ENCODE assay signal across 14 cellular contexts in the genomic region with DNA sequence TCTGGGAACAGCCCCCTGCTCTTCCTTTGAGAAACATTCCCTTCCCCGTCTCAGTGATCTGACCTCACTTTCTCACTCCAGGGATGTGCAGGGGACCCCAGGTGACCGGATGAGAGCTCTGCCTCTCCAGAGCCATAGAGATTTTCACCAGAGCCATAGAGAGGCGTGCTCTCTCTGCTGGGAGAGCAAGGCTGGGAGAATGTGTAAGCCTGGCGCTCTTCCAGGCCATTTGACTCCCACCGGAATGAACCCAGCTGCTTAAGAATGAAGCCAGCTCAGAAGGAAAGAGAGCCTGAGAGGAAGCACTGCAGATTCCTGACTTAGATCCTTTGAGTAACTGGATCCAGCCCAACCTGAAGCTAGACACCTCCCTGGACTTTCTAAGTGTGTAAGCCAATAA.
DNase-seq lines count a peak whose midpoint lies in the region; ATAC-seq and TF ChIP-seq lines count a peak whose summit lies in the region.
"Had no signal": no experiment of that assay in that cellular context is flagged by ENCODE, and none has a peak within 500 bp of the region (broad histone marks: within the 10 kb centered on the region; RNA-seq: fewer than 3 reads in every experiment).

No MANE protein-coding gene starts in this region.

- TF ChIP-seq CTCF in WTC11 (IDR thresholded peaks at IDR 0.05) (no peak), testis (IDR thresholded peaks at IDR 0.05) (no peak)

- H3K9me3 Mint-ChIP-seq in WTC11 = no peaks in the 10 kb centered on the region
- H3K9me3 Mint-ChIP-seq: natural killer cell had no signal

- no peaks in the 10 kb centered on the region for H3K27me3 ChIP-seq in testis
- H3K27me3 ChIP-seq: breast epithelium had no signal

- no peaks in the 10 kb centered on the region for H3K9me3 ChIP-seq in testis
- H3K9me3 ChIP-seq: A549, breast epithelium had no signal

- no peak overlapping the region for H3K4me3 ChIP-seq in testis
- H3K4me3 ChIP-seq: A549, breast epithelium had no signal

- no peak overlapping the region for H3K4me3 Mint-ChIP-seq in WTC11
- H3K4me3 Mint-ChIP-seq: natural killer cell had no signal

- H3K27ac Mint-ChIP-seq in WTC11 = peak overlapping the region; percentile 22
- H3K27ac Mint-ChIP-seq: natural killer cell had no signal

- no peaks in the 10 kb centered on the region; the same call in 1 of the 2 replicates for H3K27me3 Mint-ChIP-seq in WTC11 (ENCODE audit: low read depth)

- intact Hi-C loops in left ventricle myocardium superior (cut with micrococcal nuclease) = no loop called here
- intact Hi-C loops in testis (cut with DNase I; ENCODE audit: low total_unique reads) = no loop called here

- no peaks in the 10 kb centered on the region for H3K36me3 Mint-ChIP-seq in WTC11
- H3K36me3 Mint-ChIP-seq: natural killer cell had no signal

- POLR2A ChIA-PET in WTC11 (lab: Charles Lee) = no interaction called here

- CTCF ChIA-PET in WTC11 (lab: Charles Lee) = interaction anchor here (0.7 to 3.9 kb wide), 12 partner anchors 9 to 511 kb away, joined by 3 to 34 read pairs (median 4); partner anchors contain the start of gene DHX15

- no peak overlapping the region for H3K27ac ChIP-seq in testis
- H3K27ac ChIP-seq: A549, breast epithelium had no signal

- no peak for TF ChIP-seq POLR2A in testis (IDR thresholded peaks at IDR 0.05)

- peak; percentile 12 for DNase-seq in NCI-H748 (lab: John Stamatoyannopoulos, UW; ENCODE audit: unreplicated experiment)
- DNase-seq in NCI-H748 treated with DMSO at 0.1 percent for 48 hours (lab: John Stamatoyannopoulos, UW) = no peak
- no peak for DNase-seq in WTC11 (ENCODE audit: low spot score)
- peak; percentile 63 for DNase-seq in left ventricle myocardium superior
- DNase-seq in testis = peak; percentile 32
- DNase-seq in OCI-M1 (lab: John Stamatoyannopoulos, UW) = no peak
- no peak for DNase-seq in activated naive CD4-positive, alpha-beta T cell treated with Interleukin-2 at 50 U/mL for 16 hours
- no peak for DNase-seq in NCI-H1417 treated with DMSO at 0.1 percent for 48 hours (lab: John Stamatoyannopoulos, UW)
- DNase-seq: hypothalamus; natural killer cell; NCI-H2081 treated with DMSO at 0.1 percent for 48 hours; stimulated activated CD4-positive, alpha-beta T cell treated with anti-CD3 and anti-CD28 coated beads, Interleukin-2, amount 100 ng/mL, for 48 hours had no signal

- ATAC-seq in WTC11 (peak; percentile 60), left ventricle myocardium superior (peak; percentile 67)
- ATAC-seq: A549, natural killer cell had no signal

- 25 to 35% methylated on average over 5 of the region's 5 CpGs for WGBS in testis, 2 donors

- H3K4me1 ChIP-seq in testis = peaks cover 6% of the 10 kb centered on the region
- H3K4me1 ChIP-seq: A549, breast epithelium had no signal

- H3K4me1 Mint-ChIP-seq in WTC11 = peaks cover 53% of the 10 kb centered on the region

- H3K36me3 ChIP-seq in testis (ENCODE audit: low read depth, missing control alignments) = no peaks in the 10 kb centered on the region
- H3K36me3 ChIP-seq: breast epithelium had no signal

TF ChIP-seq in WTC11, 78 proteins besides CTCF, POLR2A, EP300 and RAD21 (continues in another document):
- TF ChIP-seq OVOL2 (CRISPR knock-in tag; IDR thresholded peaks at IDR 0.05; ENCODE audit: borderline replicate concordance) (no peak), E2F1 (CRISPR knock-in tag; IDR thresholded peaks at IDR 0.05) (no peak), RORB (CRISPR knock-in tag; IDR thresholded peaks at IDR 0.05) (no peak), HMGXB4 (CRISPR knock-in tag; IDR thresholded peaks at IDR 0.05) (no peak)
- TF ChIP-seq, protein P1, sequence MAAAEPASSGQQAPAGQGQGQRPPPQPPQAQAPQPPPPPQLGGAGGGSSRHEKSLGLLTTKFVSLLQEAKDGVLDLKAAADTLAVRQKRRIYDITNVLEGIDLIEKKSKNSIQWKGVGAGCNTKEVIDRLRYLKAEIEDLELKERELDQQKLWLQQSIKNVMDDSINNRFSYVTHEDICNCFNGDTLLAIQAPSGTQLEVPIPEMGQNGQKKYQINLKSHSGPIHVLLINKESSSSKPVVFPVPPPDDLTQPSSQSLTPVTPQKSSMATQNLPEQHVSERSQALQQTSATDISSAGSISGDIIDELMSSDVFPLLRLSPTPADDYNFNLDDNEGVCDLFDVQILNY (CRISPR knock-in tag; IDR thresholded peaks at IDR 0.05) = no peak
- TF ChIP-seq, protein P2, sequence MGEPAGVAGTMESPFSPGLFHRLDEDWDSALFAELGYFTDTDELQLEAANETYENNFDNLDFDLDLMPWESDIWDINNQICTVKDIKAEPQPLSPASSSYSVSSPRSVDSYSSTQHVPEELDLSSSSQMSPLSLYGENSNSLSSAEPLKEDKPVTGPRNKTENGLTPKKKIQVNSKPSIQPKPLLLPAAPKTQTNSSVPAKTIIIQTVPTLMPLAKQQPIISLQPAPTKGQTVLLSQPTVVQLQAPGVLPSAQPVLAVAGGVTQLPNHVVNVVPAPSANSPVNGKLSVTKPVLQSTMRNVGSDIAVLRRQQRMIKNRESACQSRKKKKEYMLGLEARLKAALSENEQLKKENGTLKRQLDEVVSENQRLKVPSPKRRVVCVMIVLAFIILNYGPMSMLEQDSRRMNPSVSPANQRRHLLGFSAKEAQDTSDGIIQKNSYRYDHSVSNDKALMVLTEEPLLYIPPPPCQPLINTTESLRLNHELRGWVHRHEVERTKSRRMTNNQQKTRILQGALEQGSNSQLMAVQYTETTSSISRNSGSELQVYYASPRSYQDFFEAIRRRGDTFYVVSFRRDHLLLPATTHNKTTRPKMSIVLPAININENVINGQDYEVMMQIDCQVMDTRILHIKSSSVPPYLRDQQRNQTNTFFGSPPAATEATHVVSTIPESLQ (CRISPR knock-in tag; IDR thresholded peaks at IDR 0.05) = no peak
- TF ChIP-seq, protein P3, sequence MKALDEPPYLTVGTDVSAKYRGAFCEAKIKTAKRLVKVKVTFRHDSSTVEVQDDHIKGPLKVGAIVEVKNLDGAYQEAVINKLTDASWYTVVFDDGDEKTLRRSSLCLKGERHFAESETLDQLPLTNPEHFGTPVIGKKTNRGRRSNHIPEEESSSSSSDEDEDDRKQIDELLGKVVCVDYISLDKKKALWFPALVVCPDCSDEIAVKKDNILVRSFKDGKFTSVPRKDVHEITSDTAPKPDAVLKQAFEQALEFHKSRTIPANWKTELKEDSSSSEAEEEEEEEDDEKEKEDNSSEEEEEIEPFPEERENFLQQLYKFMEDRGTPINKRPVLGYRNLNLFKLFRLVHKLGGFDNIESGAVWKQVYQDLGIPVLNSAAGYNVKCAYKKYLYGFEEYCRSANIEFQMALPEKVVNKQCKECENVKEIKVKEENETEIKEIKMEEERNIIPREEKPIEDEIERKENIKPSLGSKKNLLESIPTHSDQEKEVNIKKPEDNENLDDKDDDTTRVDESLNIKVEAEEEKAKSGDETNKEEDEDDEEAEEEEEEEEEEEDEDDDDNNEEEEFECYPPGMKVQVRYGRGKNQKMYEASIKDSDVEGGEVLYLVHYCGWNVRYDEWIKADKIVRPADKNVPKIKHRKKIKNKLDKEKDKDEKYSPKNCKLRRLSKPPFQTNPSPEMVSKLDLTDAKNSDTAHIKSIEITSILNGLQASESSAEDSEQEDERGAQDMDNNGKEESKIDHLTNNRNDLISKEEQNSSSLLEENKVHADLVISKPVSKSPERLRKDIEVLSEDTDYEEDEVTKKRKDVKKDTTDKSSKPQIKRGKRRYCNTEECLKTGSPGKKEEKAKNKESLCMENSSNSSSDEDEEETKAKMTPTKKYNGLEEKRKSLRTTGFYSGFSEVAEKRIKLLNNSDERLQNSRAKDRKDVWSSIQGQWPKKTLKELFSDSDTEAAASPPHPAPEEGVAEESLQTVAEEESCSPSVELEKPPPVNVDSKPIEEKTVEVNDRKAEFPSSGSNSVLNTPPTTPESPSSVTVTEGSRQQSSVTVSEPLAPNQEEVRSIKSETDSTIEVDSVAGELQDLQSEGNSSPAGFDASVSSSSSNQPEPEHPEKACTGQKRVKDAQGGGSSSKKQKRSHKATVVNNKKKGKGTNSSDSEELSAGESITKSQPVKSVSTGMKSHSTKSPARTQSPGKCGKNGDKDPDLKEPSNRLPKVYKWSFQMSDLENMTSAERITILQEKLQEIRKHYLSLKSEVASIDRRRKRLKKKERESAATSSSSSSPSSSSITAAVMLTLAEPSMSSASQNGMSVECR (CRISPR knock-in tag; IDR thresholded peaks at IDR 0.05; ENCODE audit: borderline replicate concordance) = no peak

Comparison
In these comparisons a context has a peak if more than half of its experiments do, and no peak if none do; other contexts are left out.
1. DNase-seq: peak in NCI-H748 (single experiment), left ventricle myocardium superior (single experiment) and testis (single experiment); none in NCI-H748 treated with DMSO at 0.1 percent for 48 hours (single experiment), WTC11 (single experiment), OCI-M1 (single experiment), activated naive CD4-positive, alpha-beta T cell treated with Interleukin-2 at 50 U/mL for 16 hours (single experiment) and NCI-H1417 treated with DMSO at 0.1 percent for 48 hours (single experiment).